Comparison of ENCODE assay signal across 34 cellular contexts in genomic region chr22:40792451-40792850, GRCh38.
"Had no signal": no experiment of that assay in that cellular context is flagged by ENCODE, and none has a peak within 500 bp of the region (broad histone marks: within the 10 kb centered on the region; RNA-seq: fewer than 3 reads in every experiment).

No MANE protein-coding gene starts in this region.

- H3K27me3 ChIP-seq: ascending aorta, cardiac muscle cell, Peyer's patch, SJSA1 had no signal

- DNase-seq: activated B cell treated with CpG ODN at 0.5 μM for 24 hours; activated CD4-positive, alpha-beta memory T cell treated with anti-CD3 and anti-CD28 coated beads for 36 hours; activated CD4-positive, alpha-beta T cell treated with anti-CD3 and anti-CD28 coated beads for 4 hours; activated CD4-positive, alpha-beta T cell treated with anti-CD3 and anti-CD28 coated beads, Interleukin-2, amount 50 U/mL, for 1 hour; activated CD4-positive, CD25-positive, alpha-beta regulatory T cell treated with anti-CD3 and anti-CD28 coated beads, Interleukin-2, amount 50 U/mL, for 72 hours; activated gamma-delta T cell; activated naive CD4-positive, alpha-beta T cell treated with anti-CD3 and anti-CD28 coated beads for 36 hours; activated naive CD8-positive, alpha-beta T cell treated with anti-CD3 and anti-CD28 coated beads for 36 hours; activated T-cell treated with anti-CD3 and anti-CD28 coated beads, Interleukin-2, amount 50 U/mL, for 1 hour; activated T-cell treated with anti-CD3 and anti-CD28 coated beads, Interleukin-2, amount 50 U/mL, for 72 hours; amygdala; Kasumi-1; KG1; MM.1S; MV-4-11; NCI-H1092; NCI-H1436 treated with DMSO at 0.1 percent for 48 hours; NCI-H1694 treated with DMSO at 0.1 percent for 48 hours; NCI-H2029; NCI-H345; NCI-H524 treated with DMSO at 0.1 percent for 48 hours; Peyer's patch; RPMI8226; SHP77 treated with DMSO at 0.1 percent for 48 hours; T-cell; T-helper 17 cell; T-helper 9 cell had no signal

- H3K27ac Mint-ChIP-seq: activated B cell treated with CpG ODN at 0.5 μM for 24 hours; activated CD4-positive, alpha-beta memory T cell treated with anti-CD3 and anti-CD28 coated beads for 36 hours; activated naive CD4-positive, alpha-beta T cell treated with anti-CD3 and anti-CD28 coated beads for 36 hours; activated T-cell treated with anti-CD3 and anti-CD28 coated beads, Interleukin-2, amount 50 U/mL, for 72 hours; activated T-helper 2 cell treated with anti-CD3 and anti-CD28 coated beads, Interferon-gamma antibody, Interleukin-2, Interleukin-4, amounts not matched to agents 10 μg/mL and 5 μg/mL and 100 μg/mL, durations not matched to agents 14 hours and 24 hours and 36 hours; T-cell; T-helper 17 cell had no signal

- H3K9me3 ChIP-seq: ascending aorta, Peyer's patch, SJSA1 had no signal

- H3K4me1 Mint-ChIP-seq: central memory CD8-positive, alpha-beta T cell; T-cell had no signal

- H3K27ac ChIP-seq: ascending aorta, cardiac muscle cell, Peyer's patch, SJSA1, VCaP had no signal

- H3K4me3 ChIP-seq: ascending aorta, cardiac muscle cell, Peyer's patch, SJSA1 had no signal

- ATAC-seq: activated T-cell treated with anti-CD3 and anti-CD28 coated beads, Interleukin-2, amount 50 U/mL, for 72 hours; SK-N-SH treated with all-trans-retinoic acid at 6 μM for 48 hours; T-cell; T-helper 17 cell had no signal

- H3K4me1 ChIP-seq: ascending aorta had no signal

- H3K9me3 Mint-ChIP-seq: activated CD4-positive, alpha-beta memory T cell treated with anti-CD3 and anti-CD28 coated beads for 36 hours; activated naive CD4-positive, alpha-beta T cell treated with anti-CD3 and anti-CD28 coated beads for 36 hours; activated naive CD8-positive, alpha-beta T cell treated with anti-CD3 and anti-CD28 coated beads for 36 hours; activated T-cell treated with anti-CD3 and anti-CD28 coated beads, Interleukin-2, amount 50 U/mL, for 72 hours; activated T-helper 2 cell treated with anti-CD3 and anti-CD28 coated beads, Interferon-gamma antibody, Interleukin-2, Interleukin-4, amounts not matched to agents 10 μg/mL and 5 μg/mL and 100 μg/mL, durations not matched to agents 14 hours and 24 hours and 36 hours; central memory CD8-positive, alpha-beta T cell; T-cell had no signal

- H3K4me3 Mint-ChIP-seq: activated B cell treated with CpG ODN at 0.5 μM for 24 hours; activated CD4-positive, alpha-beta memory T cell treated with anti-CD3 and anti-CD28 coated beads for 36 hours; activated naive CD4-positive, alpha-beta T cell treated with anti-CD3 and anti-CD28 coated beads for 36 hours; activated naive CD8-positive, alpha-beta T cell treated with anti-CD3 and anti-CD28 coated beads for 36 hours; activated T-cell treated with anti-CD3 and anti-CD28 coated beads, Interleukin-2, amount 50 U/mL, for 72 hours; central memory CD8-positive, alpha-beta T cell; T-cell; T-helper 17 cell had no signal

- H3K27me3 Mint-ChIP-seq: activated B cell treated with CpG ODN at 0.5 μM for 24 hours; activated CD4-positive, alpha-beta memory T cell treated with anti-CD3 and anti-CD28 coated beads for 36 hours; activated naive CD8-positive, alpha-beta T cell treated with anti-CD3 and anti-CD28 coated beads for 36 hours; central memory CD8-positive, alpha-beta T cell; T-cell; T-helper 17 cell had no signal
